Comparison of ENCODE assay signal across 27 cellular contexts in genomic region chr16:22688930-22689329, GRCh38.
"Had no signal": no experiment of that assay in that cellular context is flagged by ENCODE, and none has a peak within 500 bp of the region (broad histone marks: within the 10 kb centered on the region; RNA-seq: fewer than 3 reads in every experiment).

No MANE protein-coding gene starts in this region.

- H3K4me1 ChIP-seq: uterus, vagina had no signal

- H3K27me3 ChIP-seq: suprapubic skin, testis, thyroid gland, tibial artery, tibial nerve, transverse colon, upper lobe of left lung, upper lobe of right lung, uterus, vagina had no signal

- H3K9me3 ChIP-seq: suprapubic skin, testis, thoracic aorta, thyroid gland, upper lobe of right lung, vagina had no signal

- H3K4me3 ChIP-seq: stomach, suprapubic skin, testis, thoracic aorta, thyroid gland, tibial artery, tibial nerve, transverse colon, upper lobe of left lung, upper lobe of right lung, uterus, vagina had no signal

- H3K27ac ChIP-seq: stomach, suprapubic skin, testis, thoracic aorta, thyroid gland, tibial artery, tibial nerve, transverse colon, upper lobe of left lung, upper lobe of right lung, uterus, vagina had no signal

- FAIRE-seq: urothelium cell line had no signal

- H3K36me3 ChIP-seq: stomach, suprapubic skin, thoracic aorta, thyroid gland, tibial artery, tibial nerve, transverse colon, upper lobe of left lung, upper lobe of right lung, uterus, vagina had no signal

- DNase-seq: stimulated activated CD4-positive, alpha-beta T cell treated with anti-CD3 and anti-CD28 coated beads, Interleukin-2, amount 100 ng/mL, for 48 hours; stimulated activated CD4-positive, alpha-beta T cell treated with anti-CD3 and anti-CD28 coated beads, Interleukin-4, amount 100 ng/mL, for 1 hour; stimulated activated CD4-positive, alpha-beta T cell treated with anti-CD3 and anti-CD28 coated beads, Interleukin-4, amount 100 ng/mL, for 24 hours; stimulated activated CD4-positive, alpha-beta T cell treated with anti-CD3 and anti-CD28 coated beads, Interleukin-4, amount 100 ng/mL, for 4 hours; stimulated activated CD8-positive, alpha-beta memory T cell treated with anti-CD3 and anti-CD28 coated beads, Interleukin-4, amount 100 ng/mL, for 48 hours; stimulated activated naive B cell treated with anti-CD40 and anti-IgM and Interleukin-4, amounts not matched to agents 10 μg/mL and 1 μg/mL and 100 μg/mL, for 72 hours; stimulated activated naive CD4-positive, alpha-beta T cell; stimulated activated naive CD4-positive, alpha-beta T cell treated with Interleukin-2 at 50 U/mL for 16 hours; stimulated activated naive CD8-positive, alpha-beta T cell treated with anti-CD3 and anti-CD28 coated beads, Interleukin-15, amount 100 ng/mL, for 72 hours; stimulated activated naive CD8-positive, alpha-beta T cell treated with anti-CD3 and anti-CD28 coated beads, Interleukin-15, Interleukin-2, amounts not matched to agents 100 U/mL and 50 U/mL, for 24 hours; stomach; substantia nigra; testis; thyroid gland; tibial artery; transverse colon; trophoblast cell; upper lobe of left lung; upper lobe of right lung; uterus had no signal

- ATAC-seq: stimulated activated effector memory CD8-positive, alpha-beta T cell treated with anti-CD3 and anti-CD28 coated beads, Interleukin-12 subunit alpha, Interleukin-12 subunit beta, amount 100 ng/mL, for 72 hours; stimulated activated memory B cell treated with anti-CD40 and anti-IgM and Interleukin-4, amounts not matched to agents 10 μg/mL and 1 μg/mL and 100 μg/mL, for 72 hours; stimulated activated naive B cell treated with anti-CD40 and anti-IgM and Interleukin-4, amounts not matched to agents 10 μg/mL and 1 μg/mL and 100 μg/mL, for 72 hours; stimulated activated naive CD8-positive, alpha-beta T cell treated with anti-CD3 and anti-CD28 coated beads, Interleukin-15, amount 100 ng/mL, for 72 hours; stimulated activated naive CD8-positive, alpha-beta T cell treated with anti-CD3 and anti-CD28 coated beads, Interleukin-15, Interleukin-2, amounts not matched to agents 100 U/mL and 50 U/mL, for 24 hours; upper lobe of right lung had no signal
